ENCODE assay signal across 8 cellular contexts in genomic region chr20:58649288-58650180, GRCh38. TPM values are rescaled to one million over a fixed set of nuclear protein-coding genes. Genes with fewer than 3 reads are reported as not detected.
A peak's percentile ranks its signal among the peaks of the same experiment; 100 is the strongest.
DNase-seq lines count a peak whose midpoint lies in the region; ATAC-seq and TF ChIP-seq lines count a peak whose summit lies in the region.

No MANE protein-coding gene starts in this region.

- H3K9me2 ChIP-seq in GM23248 (ENCODE audit: insufficient read depth): no peaks in the 10 kb centered on the region

- H3K9me3 ChIP-seq in GM23248 (ENCODE audit: low read depth) (no peaks in the 10 kb centered on the region), esophagus muscularis mucosa (no peaks in the 10 kb centered on the region)

- H3K27me3 Mint-ChIP-seq in activated CD8-positive, alpha-beta memory T cell treated with anti-CD3 and anti-CD28 coated beads, Interleukin-2, amount 10 ng/mL, durations not matched to agents 7 days and 5 days: no peaks in the 10 kb centered on the region
- no peaks in the 10 kb centered on the region for H3K27me3 Mint-ChIP-seq in osteocyte (ENCODE audit: unreplicated experiment)

- TF ChIP-seq CTCF in esophagus muscularis mucosa (IDR thresholded peaks at IDR 0.05) (no peak), osteocyte (IDR thresholded peaks at IDR 0.05) (no peak)

- peaks cover 7% of the 10 kb centered on the region for H3K4me1 Mint-ChIP-seq in activated CD8-positive, alpha-beta memory T cell treated with anti-CD3 and anti-CD28 coated beads, Interleukin-2, amount 10 ng/mL, durations not matched to agents 7 days and 5 days
- H3K4me1 Mint-ChIP-seq in osteocyte (ENCODE audit: unreplicated experiment): peaks cover 25% of the 10 kb centered on the region

- no peak for ATAC-seq in activated CD8-positive, alpha-beta memory T cell treated with anti-CD3 and anti-CD28 coated beads, Interleukin-2, amount 10 ng/mL, durations not matched to agents 7 days and 5 days
- ATAC-seq in GM18502 (IDR thresholded peaks at IDR 0.05; ENCODE audit: poor library complexity, unreplicated experiment): no peak
- ATAC-seq in esophagus mucosa: no peak

- CTCF ChIA-PET in activated CD8-positive, alpha-beta memory T cell treated with anti-CD3 and anti-CD28 coated beads, Interleukin-2, amount 10 ng/mL, durations not matched to agents 7 days and 5 days (lab: Charles Lee): interaction anchor here (0.6 to 5.1 kb wide), 14 partner anchors 10 to 439 kb away, joined by 3 to 41 read pairs (median 6); partner anchors contain the start of genes GNAS, GNAS-AS1 and NPEPL1

- no peaks in the 10 kb centered on the region for H3K36me3 ChIP-seq in GM23248 (ENCODE audit: low read depth)
- H3K36me3 ChIP-seq in esophagus muscularis mucosa: no peaks in the 10 kb centered on the region

- H3F3A ChIP-seq in GM23248 (ENCODE audit: insufficient read depth): peaks cover 3% of the 10 kb centered on the region; the same call in 1 of the 2 replicates

- TF ChIP-seq EP300 in esophagus muscularis mucosa (IDR thresholded peaks at IDR 0.05): no peak

- 0 out of 2 replicates have a peak overlapping the region, but pooled peaks have one; percentile 82 for H3K27ac ChIP-seq in GM23248
- H3K27ac ChIP-seq in esophagus muscularis mucosa (replicated peaks in 1 of 4): peak overlapping the region; percentile 88 to 98 (median 95)

- H3K4me2 ChIP-seq in GM23248 (ENCODE audit: unreplicated experiment): peak overlapping the region; percentile 97

- DNase-seq in GM23248: no peak
- DNase-seq in activated CD8-positive, alpha-beta memory T cell treated with anti-CD3 and anti-CD28 coated beads, Interleukin-2, amount 10 ng/mL, durations not matched to agents 7 days and 5 days: peak; percentile 55
- DNase-seq in esophagus muscularis mucosa (ENCODE audit: extremely low spot score): peak; percentile 91
- peak; percentile 79 for DNase-seq in osteocyte (ENCODE audit: extremely low spot score, unreplicated experiment)
- no peak for DNase-seq in NCI-H2081 treated with DMSO at 0.1 percent for 48 hours (lab: John Stamatoyannopoulos, UW)
- DNase-seq in NCI-H1048 (lab: John Stamatoyannopoulos, UW): no peak

- intact Hi-C loops in esophagus muscularis mucosa (cut with DNase I): loop anchor here (2.0 to 5.0 kb wide), 3 partner anchors 43 to 167 kb away; partner anchors contain the start of gene NPEPL1

- H3K4me3 ChIP-seq in GM23248 (peak overlapping the region; percentile 97), esophagus muscularis mucosa (peak overlapping the region; percentile 81 to 88 (median 84))

- WGBS in GM23248 (ENCODE audit: low coverage in 1 of 2, low lambda C conversion rate in 2 of 2, missing lambda C conversion rate in 2 of 2), 2 experiments: 43% methylated on average over 57 to 73 of the region's 73 CpGs
- 56% methylated on average over 36 of the region's 73 CpGs for WGBS in esophagus muscularis mucosa

- in situ Hi-C loops in GM23248 (cut with MboI): loop anchor here (10.0 kb wide), 1 partner anchor 405 kb away; no protein-coding TSS in a partner anchor

- H3K27me3 ChIP-seq in GM23248 (replicated peaks; ENCODE audit: insufficient read depth) (no peaks in the 10 kb centered on the region), esophagus muscularis mucosa (no peaks in the 10 kb centered on the region)

- H3K9ac ChIP-seq in GM23248: peak overlapping the region; percentile 98

- no peaks in the 10 kb centered on the region for H3K9me3 Mint-ChIP-seq in activated CD8-positive, alpha-beta memory T cell treated with anti-CD3 and anti-CD28 coated beads, Interleukin-2, amount 10 ng/mL, durations not matched to agents 7 days and 5 days (ENCODE audit: low read depth)
- no peaks in the 10 kb centered on the region for H3K9me3 Mint-ChIP-seq in osteocyte (ENCODE audit: unreplicated experiment)

- H3K4me3 Mint-ChIP-seq in activated CD8-positive, alpha-beta memory T cell treated with anti-CD3 and anti-CD28 coated beads, Interleukin-2, amount 10 ng/mL, durations not matched to agents 7 days and 5 days: peak overlapping the region; percentile 64
- no peak overlapping the region for H3K4me3 Mint-ChIP-seq in osteocyte (ENCODE audit: unreplicated experiment)

- TF ChIP-seq POLR2A in esophagus muscularis mucosa (IDR thresholded peaks at IDR 0.05; ENCODE audit: low read depth): no peak

- no peaks in the 10 kb centered on the region for H4K20me1 ChIP-seq in GM23248 (ENCODE audit: insufficient read depth)

- peaks cover 15% of the 10 kb centered on the region for H3K36me3 Mint-ChIP-seq in activated CD8-positive, alpha-beta memory T cell treated with anti-CD3 and anti-CD28 coated beads, Interleukin-2, amount 10 ng/mL, durations not matched to agents 7 days and 5 days
- no peaks in the 10 kb centered on the region for H3K36me3 Mint-ChIP-seq in osteocyte (ENCODE audit: unreplicated experiment)

- H3K79me2 ChIP-seq in GM23248 (ENCODE audit: insufficient read depth): peaks cover 34% of the 10 kb centered on the region

- H3K27ac Mint-ChIP-seq in activated CD8-positive, alpha-beta memory T cell treated with anti-CD3 and anti-CD28 coated beads, Interleukin-2, amount 10 ng/mL, durations not matched to agents 7 days and 5 days: peak overlapping the region; percentile 70
- H3K27ac Mint-ChIP-seq in osteocyte (ENCODE audit: unreplicated experiment): peak overlapping the region; percentile 51

- H3K4me1 ChIP-seq in GM23248 (ENCODE audit: insufficient read depth) (peaks cover 27% of the 10 kb centered on the region), esophagus muscularis mucosa (peaks cover 25 to 83% (median 76%) of the 10 kb centered on the region in 4 donors)

- peak overlapping the region; percentile 87 for H2AFZ ChIP-seq in GM23248

RNA-seq across cellular contexts. Expression of gene STX16, which starts 1.5 kb away (rescaled TPM):
- total RNA-seq in GM23248 (2014; rRNA removed; shearing (Covaris generic)): 15.8 and 17.6 TPM in 2 replicates
- 30.6 and 36.9 TPM in 2 replicates for polyA plus RNA-seq in GM23248 (2016; fragmentation: Nextera tagmentation; extraction: Ambion mirVana)
- total RNA-seq in activated CD8-positive, alpha-beta memory T cell treated with anti-CD3 and anti-CD28 coated beads, Interleukin-2, amount 10 ng/mL, durations not matched to agents 7 days and 5 days: 100 to 1,000 TPM; 120 to 165 TPM
- total RNA-seq in esophagus muscularis mucosa (10 to 100 TPM; 36.6 to 57.7 (median 43.5) TPM), osteocyte (66.9 and 67.0 TPM in 2 replicates), esophagus mucosa (27.0 TPM)

RNA-seq across cellular contexts. Expression of gene NPEPL1, which starts 43.1 kb away (rescaled TPM):
- total RNA-seq in GM23248 (2014; rRNA removed; shearing (Covaris generic)): 37.5 and 37.7 TPM in 2 replicates
- polyA plus RNA-seq in GM23248 (2016; fragmentation: Nextera tagmentation; extraction: Ambion mirVana): 46.1 and 49.8 TPM in 2 replicates
- 10 to 100 TPM; 19.3 to 30.4 TPM for total RNA-seq in activated CD8-positive, alpha-beta memory T cell treated with anti-CD3 and anti-CD28 coated beads, Interleukin-2, amount 10 ng/mL, durations not matched to agents 7 days and 5 days
- 10 to 100 TPM; 29.0 to 59.0 (median 50.5) TPM for total RNA-seq in esophagus muscularis mucosa
- total RNA-seq in osteocyte: 13.1 and 13.6 TPM in 2 replicates
- total RNA-seq in esophagus mucosa: 21.9 TPM

Comparison
In these comparisons a context has a peak if more than half of its experiments do, and no peak if none do; other contexts are left out.
1. DNase-seq: peak in activated CD8-positive, alpha-beta memory T cell treated with anti-CD3 and anti-CD28 coated beads, Interleukin-2, amount 10 ng/mL, durations not matched to agents 7 days and 5 days (single experiment), esophagus muscularis mucosa (single experiment) and osteocyte (single experiment); none in GM23248 (single experiment), NCI-H2081 treated with DMSO at 0.1 percent for 48 hours (single experiment) and NCI-H1048 (single experiment).